24 cellular contexts compared by ENCODE assay signal in genomic region chr1:69029649-69030048, GRCh38.
A peak's percentile ranks its signal among the peaks of the same experiment; 100 is the strongest.
DNase-seq lines count a peak whose midpoint lies in the region; ATAC-seq, FAIRE-seq and TF ChIP-seq lines count a peak whose summit lies in the region.
"Had no signal": no experiment of that assay in that cellular context is flagged by ENCODE, and none has a peak within 500 bp of the region (broad histone marks: within the 10 kb centered on the region; RNA-seq: fewer than 3 reads in every experiment).

No MANE protein-coding gene starts in this region.

- CTCF ChIA-PET in H1 (lab: Charles Lee; ENCODE audit: partially characterized antibody) = no interaction called here

- FAIRE-seq in H1 (lab: Jason Lieb, UNC) (no peak), keratinocyte (lab: Jason Lieb, UNC) (peak; percentile 23)
- FAIRE-seq: A549, D721Med, GM12891, GM18507 had no signal

- no peaks in the 10 kb centered on the region for H3F3A ChIP-seq in GM23338 (replicated peaks; ENCODE audit: low read depth)

- no peak overlapping the region for H3K56ac ChIP-seq in H1 (replicated peaks; ENCODE audit: insufficient read length, low read depth, low read length)

- no peak overlapping the region for H3K27ac ChIP-seq in GM23338 (ENCODE audit: low read depth)
- no peak overlapping the region for H3K27ac ChIP-seq in H1 (ENCODE audit: low read depth, low read length)
- no peak overlapping the region for H3K27ac ChIP-seq in keratinocyte (ENCODE audit: control insufficient read depth, insufficient read depth, low read length)
- H3K27ac ChIP-seq: 22Rv1; A549; BLaER1 treated with 17β-estradiol and CSF1 and Interleukin-3, amounts not matched to agents 10 nM and 100 nM had no signal

- no peak overlapping the region for H2BK5ac ChIP-seq in H1 (ENCODE audit: low read depth, low read length)

- no peak for DNase-seq in GM23338 (ENCODE audit: low spot score)
- DNase-seq in H1 (ENCODE audit: low read depth in 1 of 2, low spot score in 2 of 2) = no peak
- peak; percentile 2 for DNase-seq in keratinocyte (ENCODE audit: low read depth, low spot score)
- DNase-seq in DMS 273 (lab: John Stamatoyannopoulos, UW; ENCODE audit: unreplicated experiment) = no peak
- no peak for DNase-seq in NCI-H1092 treated with DMSO at 0.1 percent for 48 hours (lab: John Stamatoyannopoulos, UW)
- DNase-seq: ACHN; AML-193; BE2C; CD4-positive, alpha-beta T cell; CD8-positive, alpha-beta memory T cell; DMS53; DMS79 treated with DMSO at 0.1 percent for 48 hours; GF-D8; H9; HFFc6 had no signal

- 0 out of 2 replicates have a peak overlapping the region, but pooled peaks have one; percentile 4 for H2BK20ac ChIP-seq in H1 (ENCODE audit: low read length)

- H3K9me1 ChIP-seq in keratinocyte (ENCODE audit: control insufficient read depth, extremely low read depth, insufficient read depth, low read length) = no peaks in the 10 kb centered on the region

- dilution Hi-C loops in keratinocyte (cut with MboI; ENCODE audit: extremely low pct_ligation_motif_present, low sequenced_read_pairs) = no loop called here

- peaks cover 9% of the 10 kb centered on the region; the same call in 2 of the 3 replicates for H3K9me3 Mint-ChIP-seq in GM23338

- H3K4me2 ChIP-seq in GM23338 (no peak overlapping the region), H1 (ENCODE audit: insufficient read depth in 1 of 2, low read depth in 2 of 2, low read length in 2 of 2) (no peak overlapping the region), keratinocyte (ENCODE audit: control insufficient read depth, extremely low read depth, insufficient read depth, low read depth, low read length) (no peak overlapping the region)
- H3K4me2 ChIP-seq: A549; BLaER1 treated with 17β-estradiol and CSF1 and Interleukin-3, amounts not matched to agents 10 nM and 100 nM had no signal

- no peaks in the 10 kb centered on the region for H3K36me3 ChIP-seq in GM23338 (ENCODE audit: insufficient read depth)
- no peaks in the 10 kb centered on the region for H3K36me3 ChIP-seq in H1 (ENCODE audit: control insufficient read depth in 2 of 4, insufficient read depth in 4 of 4, low read length in 3 of 4)
- H3K36me3 ChIP-seq in keratinocyte (ENCODE audit: control insufficient read depth in 2 of 2, extremely low read depth in 1 of 2, insufficient read depth in 2 of 2, low read length in 2 of 2) = no peaks in the 10 kb centered on the region
- H3K36me3 ChIP-seq: BE2C; BLaER1 treated with 17β-estradiol and CSF1 and Interleukin-3, amounts not matched to agents 10 nM and 100 nM had no signal

- no peak for TF ChIP-seq EP300 in H1 (IDR thresholded peaks at IDR 0.05; ENCODE audit: borderline replicate concordance in 1 of 2, low read depth in 2 of 2, low read length in 2 of 2)

- no peak overlapping the region for H3K14ac ChIP-seq in H1 (ENCODE audit: insufficient read length)

- no peak overlapping the region for H3K9ac ChIP-seq in H1 (replicated peaks in 1 of 4; ENCODE audit: extremely low read depth in 1 of 4, low read depth in 3 of 4, low read length in 3 of 4)
- H3K9ac ChIP-seq in keratinocyte (ENCODE audit: control insufficient read depth, extremely low read depth, insufficient read depth, low read length) = no peak overlapping the region
- H3K9ac ChIP-seq: BLaER1 treated with 17β-estradiol and CSF1 and Interleukin-3, amounts not matched to agents 10 nM and 100 nM had no signal

- no peak overlapping the region for H2BK15ac ChIP-seq in H1 (ENCODE audit: low read length)

- POLR2A ChIA-PET in H1 (lab: Charles Lee; ENCODE audit: partially characterized antibody) = no interaction called here

- H3K4me3 ChIP-seq in GM23338 = no peak overlapping the region
- no peak overlapping the region for H3K4me3 ChIP-seq in H1 (ENCODE audit: extremely low read depth in 1 of 4, insufficient read depth in 2 of 4, low read depth in 3 of 4, low read length in 4 of 4)
- H3K4me3 ChIP-seq in keratinocyte (ENCODE audit: control insufficient read depth in 2 of 3, extremely low read depth in 1 of 3, insufficient read depth in 2 of 3, low read depth in 1 of 3, low read length in 3 of 3) = no peak overlapping the region
- H3K4me3 ChIP-seq: A549; BLaER1 treated with 17β-estradiol and CSF1 and Interleukin-3, amounts not matched to agents 10 nM and 100 nM had no signal

- H4K91ac ChIP-seq in H1 (replicated peaks; ENCODE audit: insufficient read length, low read length) = peak overlapping the region; percentile 3

- H2AFZ ChIP-seq in GM23338 (no peak overlapping the region), H1 (ENCODE audit: low read length) (no peak overlapping the region), keratinocyte (ENCODE audit: control insufficient read depth, low read length) (no peak overlapping the region)

- no peak for TF ChIP-seq CTCF in GM23338 (conservative IDR thresholded peaks at IDR 0.05; ENCODE audit: low read depth in 2 of 2)
- no peak for TF ChIP-seq CTCF in H1 (IDR thresholded peaks at IDR 0.05; ENCODE audit: control extremely low read depth in 1 of 3, insufficient read depth in 1 of 3, low read depth in 1 of 3, low read length in 3 of 3)
- TF ChIP-seq CTCF in keratinocyte (optimal IDR thresholded peaks at IDR 0.05 in 1 of 3, IDR thresholded peaks at IDR 0.05 in 1 of 3, conservative IDR thresholded peaks at IDR 0.05 in 1 of 3; ENCODE audit: extremely low read depth in 1 of 3, insufficient read depth in 2 of 3, low read length in 3 of 3) = no peak

- no peak overlapping the region; the same call in 1 of the 2 replicates for H4K8ac ChIP-seq in H1 (ENCODE audit: extremely low read depth, insufficient read depth, low read length)

- no peaks in the 10 kb centered on the region for H3K4me1 Mint-ChIP-seq in GM23338
- H3K4me1 Mint-ChIP-seq: CD14-positive monocyte; CD8-positive, alpha-beta memory T cell; H9 had no signal

- no peak overlapping the region for H3K4me3 Mint-ChIP-seq in GM23338
- H3K4me3 Mint-ChIP-seq: CD14-positive monocyte; CD4-positive, alpha-beta T cell; CD8-positive, alpha-beta memory T cell; H9; HFFc6 had no signal

- H3K4me1 ChIP-seq in GM23338 (ENCODE audit: insufficient read depth) (no peaks in the 10 kb centered on the region), H1 (replicated peaks in 1 of 4; ENCODE audit: control insufficient read depth in 3 of 4, insufficient read depth in 4 of 4, low read length in 3 of 4) (no peaks in the 10 kb centered on the region), keratinocyte (ENCODE audit: control insufficient read depth, extremely low read depth, insufficient read depth, low read length) (no peaks in the 10 kb centered on the region)
- H3K4me1 ChIP-seq: A549; BE2C; BLaER1 treated with 17β-estradiol and CSF1 and Interleukin-3, amounts not matched to agents 10 nM and 100 nM had no signal

- H3K23ac ChIP-seq in H1 (ENCODE audit: insufficient read length) = no peak overlapping the region

- H3K36me3 Mint-ChIP-seq in GM23338 (ENCODE audit: low read depth) = 0 out of 3 replicates have a peak, but pooled peaks cover 7% of the 10 kb centered on the region
- H3K36me3 Mint-ChIP-seq: CD14-positive monocyte had no signal

- ATAC-seq in GM23338 = no peak
- ATAC-seq in GM19351 (IDR thresholded peaks at IDR 0.05; ENCODE audit: unreplicated experiment) = no peak
- ATAC-seq: A549, HCT116 had no signal

- H3K9me3 ChIP-seq in H1 (ENCODE audit: insufficient read depth in 2 of 2, low read depth in 1 of 2, low read length in 1 of 2) = no peaks in the 10 kb centered on the region
- H3K9me3 ChIP-seq in keratinocyte (ENCODE audit: control insufficient read depth, low read depth, low read length) = no peaks in the 10 kb centered on the region
- H3K9me3 ChIP-seq: BE2C had no signal

- H3K79me2 ChIP-seq in GM23338 (replicated peaks; ENCODE audit: insufficient read depth) = no peaks in the 10 kb centered on the region
- no peaks in the 10 kb centered on the region for H3K79me2 ChIP-seq in H1 (ENCODE audit: control insufficient read depth in 1 of 2, insufficient read depth in 2 of 2, low read length in 2 of 2)
- no peaks in the 10 kb centered on the region for H3K79me2 ChIP-seq in keratinocyte (ENCODE audit: control insufficient read depth, insufficient read depth, low read length)

- H3K27me3 ChIP-seq in GM23338 (ENCODE audit: insufficient read depth) (no peaks in the 10 kb centered on the region), H1 (replicated peaks in 1 of 4; ENCODE audit: control insufficient read depth in 3 of 4, extremely low read depth in 1 of 4, insufficient read depth in 3 of 4, low read length in 3 of 4) (no peaks in the 10 kb centered on the region), keratinocyte (ENCODE audit: control insufficient read depth, extremely low read depth, insufficient read depth, low read length) (no peaks in the 10 kb centered on the region)
- H3K27me3 ChIP-seq: BE2C; BLaER1 treated with 17β-estradiol and CSF1 and Interleukin-3, amounts not matched to agents 10 nM and 100 nM had no signal

- H4K5ac ChIP-seq in H1 (ENCODE audit: insufficient read length, low read depth, low read length) = no peak overlapping the region

- H3K23me2 ChIP-seq in H1 (ENCODE audit: low read depth, low read length) = 0 out of 2 replicates have a peak, but pooled peaks cover 2% of the 10 kb centered on the region

- no peak for TF ChIP-seq POLR2A in H1 (IDR thresholded peaks at IDR 0.05; ENCODE audit: control extremely low read depth in 1 of 2, low read depth in 2 of 2, low read length in 2 of 2)

- H4K20me1 ChIP-seq in GM23338 (replicated peaks; ENCODE audit: insufficient read depth) (no peaks in the 10 kb centered on the region), H1 (replicated peaks in 1 of 2; ENCODE audit: control insufficient read depth in 1 of 2, insufficient read depth in 2 of 2, low read length in 2 of 2) (no peaks in the 10 kb centered on the region), keratinocyte (ENCODE audit: control insufficient read depth, extremely low read depth, insufficient read depth, low read length) (no peaks in the 10 kb centered on the region)
- H4K20me1 ChIP-seq: BLaER1 treated with 17β-estradiol and CSF1 and Interleukin-3, amounts not matched to agents 10 nM and 100 nM had no signal

- no peak overlapping the region for H3K4ac ChIP-seq in H1 (replicated peaks; ENCODE audit: insufficient read length, low read depth, low read length)

- H3K27ac Mint-ChIP-seq in GM23338 = peak overlapping the region; percentile 17; the same call in 1 of the 2 replicates
- H3K27ac Mint-ChIP-seq: CD14-positive monocyte; CD4-positive, alpha-beta T cell; CD8-positive, alpha-beta memory T cell; H9; HFFc6 had no signal

- H3K79me1 ChIP-seq in H1 (ENCODE audit: low read depth, low read length) = no peaks in the 10 kb centered on the region

- H3K27me3 Mint-ChIP-seq in GM23338 (ENCODE audit: insufficient read depth, low read depth, poor library complexity) = no peaks in the 10 kb centered on the region
- H3K27me3 Mint-ChIP-seq: CD4-positive, alpha-beta T cell; CD8-positive, alpha-beta memory T cell had no signal

- H2BK120ac ChIP-seq in H1 (replicated peaks; ENCODE audit: low read depth, low read length) = no peak overlapping the region

- peaks cover 2% of the 10 kb centered on the region; the same call in 1 of the 2 replicates for H3K9me2 ChIP-seq in GM23338 (ENCODE audit: insufficient read depth)

- 86% methylated on average over 3 of the region's 3 CpGs; no CpG with 5 or more reads in 1 of the 2 experiments for WGBS in H1 (ENCODE audit: extremely low coverage in 1 of 2, insufficient coverage in 1 of 2, insufficient read length in 1 of 2, insufficient replicate concordance in 2 of 2, low coverage in 1 of 2, low lambda C conversion rate in 2 of 2, missing lambda C conversion rate in 1 of 2), 2 experiments

- H2AK5ac ChIP-seq in H1 (ENCODE audit: low read depth, low read length) = no peak overlapping the region

- H3K18ac ChIP-seq in H1 (ENCODE audit: extremely low read depth, low read length) = no peak overlapping the region

- TF ChIP-seq RAD21 in H1 (IDR thresholded peaks at IDR 0.05 in 1 of 2, conservative IDR thresholded peaks at IDR 0.05 in 1 of 2; ENCODE audit: low read depth in 2 of 2, low read length in 2 of 2) = no peak

- 0 out of 2 replicates have a peak overlapping the region, but pooled peaks have one; percentile 3 for H2BK12ac ChIP-seq in H1 (ENCODE audit: low read depth, low read length)
